Comparison of ENCODE assay signal across 8 cellular contexts in genomic region chr1:61078611-61079010, GRCh38. TPM values are rescaled to one million over a fixed set of nuclear protein-coding genes. Genes with fewer than 3 reads are reported as not detected.
DNase-seq lines count a peak whose midpoint lies in the region; ATAC-seq, FAIRE-seq and TF ChIP-seq lines count a peak whose summit lies in the region.

No MANE protein-coding gene starts in this region.

- no peaks in the 10 kb centered on the region; a peak in 1 of 5 replicates for H3K27me3 ChIP-seq in HepG2 (ENCODE audit: control insufficient read depth in 1 of 2, insufficient read depth in 2 of 2, low read length in 2 of 2)
- no peaks in the 10 kb centered on the region for H3K27me3 ChIP-seq in thoracic aorta (replicated peaks; ENCODE audit: insufficient read depth)

- no peak overlapping the region for H2AFZ ChIP-seq in HepG2 (ENCODE audit: low read length)

- TF ChIP-seq CTCF in HepG2 (CRISPR knock-in tag; IDR thresholded peaks at IDR 0.05) (no peak), thoracic aorta (IDR thresholded peaks at IDR 0.05) (no peak)

- H3K36me3 Mint-ChIP-seq in activated CD4-positive, alpha-beta T cell treated with anti-CD3 and anti-CD28 coated beads for 36 hours (ENCODE audit: low read depth): no peaks in the 10 kb centered on the region

- H3K4me1 Mint-ChIP-seq in activated CD4-positive, alpha-beta T cell treated with anti-CD3 and anti-CD28 coated beads for 36 hours: peaks cover 49% of the 10 kb centered on the region

- 50% methylated on average over 5 of the region's 5 CpGs for WGBS in HepG2 (ENCODE audit: low lambda C conversion rate)

- peaks cover 26% of the 10 kb centered on the region for H3K79me2 ChIP-seq in HepG2 (ENCODE audit: insufficient read depth, low read length)

- CTCF ChIA-PET in activated CD4-positive, alpha-beta T cell treated with anti-CD3 and anti-CD28 coated beads for 36 hours (lab: Charles Lee): interaction anchor here (0.8 to 6.6 kb wide), 7 partner anchors 9 to 703 kb away, joined by 3 to 60 read pairs (median 3); no protein-coding TSS in a partner anchor
- CTCF ChIA-PET in HepG2 (lab: Yijun Ruan, JAX; ENCODE audit: low intra/inter-chr PET ratio, low total read pairs): no interaction called here

- ATAC-seq in activated CD4-positive, alpha-beta T cell treated with anti-CD3 and anti-CD28 coated beads for 36 hours: no peak
- ATAC-seq in HepG2 (no peak), thoracic aorta (ENCODE audit: insufficient number of reproducible peaks, low FRiP score, low read depth) (no peak), GM21367 (IDR thresholded peaks at IDR 0.05; ENCODE audit: unreplicated experiment) (no peak), HG03095 (IDR thresholded peaks at IDR 0.05; ENCODE audit: unreplicated experiment) (no peak), HG03280 (IDR thresholded peaks at IDR 0.05; ENCODE audit: unreplicated experiment) (no peak)

- H3K27ac Mint-ChIP-seq in activated CD4-positive, alpha-beta T cell treated with anti-CD3 and anti-CD28 coated beads for 36 hours: peak overlapping the region; percentile 90

- no peaks in the 10 kb centered on the region for H3K9me3 Mint-ChIP-seq in activated CD4-positive, alpha-beta T cell treated with anti-CD3 and anti-CD28 coated beads for 36 hours (ENCODE audit: low read depth)

- POLR2A ChIA-PET in activated CD4-positive, alpha-beta T cell treated with anti-CD3 and anti-CD28 coated beads for 36 hours (lab: Charles Lee): interaction anchor here (0.9 to 1.2 kb wide), 2 partner anchors 28 to 192 kb away, joined by 4 to 6 read pairs; no protein-coding TSS in a partner anchor
- POLR2A ChIA-PET in HepG2 (lab: Yijun Ruan, JAX): interaction anchor here (1.0 to 2.2 kb wide), 3 partner anchors 22 to 1264 kb away, joined by 4 to 10 read pairs (median 5); partner anchors contain the start of gene HOOK1

- peaks cover 43% of the 10 kb centered on the region for H3K4me1 ChIP-seq in HepG2 (ENCODE audit: insufficient read depth, low read length)
- H3K4me1 ChIP-seq in thoracic aorta (ENCODE audit: control insufficient read depth in 1 of 2, low read depth in 2 of 2): peaks cover 27 to 37% of the 10 kb centered on the region in 2 donors

- no peaks in the 10 kb centered on the region for H3K36me3 ChIP-seq in HepG2 (replicated peaks in 1 of 2; ENCODE audit: control insufficient read depth in 1 of 2, insufficient read depth in 2 of 2, low read length in 2 of 2)
- H3K36me3 ChIP-seq in thoracic aorta: no peaks in the 10 kb centered on the region

- intact Hi-C loops in activated CD4-positive, alpha-beta T cell treated with anti-CD3 and anti-CD28 coated beads for 36 hours (cut with DNase I, micrococcal nuclease): loop anchor here (1.0 to 10.0 kb wide), 6 partner anchors 26 to 1359 kb away; partner anchors contain the start of genes HOOK1 (in 1 of the 2), PATJ (in 1 of the 2) and USP1 (in 1 of the 2)
- intact Hi-C loops in HepG2 (cut with micrococcal nuclease; ENCODE audit: unreplicated experiment): loop anchor here (5.0 kb wide), 1 partner anchor 34 kb away; no protein-coding TSS in a partner anchor

- H3K4me3 Mint-ChIP-seq in activated CD4-positive, alpha-beta T cell treated with anti-CD3 and anti-CD28 coated beads for 36 hours: peak overlapping the region; percentile 83

- H3K4me3 ChIP-seq in HepG2 (replicated peaks in 1 of 3; ENCODE audit: insufficient read depth in 1 of 3, low read depth in 2 of 3, low read length in 3 of 3): peak overlapping the region in 2 of 3 experiments; percentile 40 to 80; a peak in 4 of 6 replicates
- peak overlapping the region; percentile 77 for H3K4me3 ChIP-seq in thoracic aorta

- H3K4me2 ChIP-seq in HepG2 (ENCODE audit: low read depth, low read length): peak overlapping the region; percentile 89

- 0 out of 2 replicates have a peak overlapping the region, but pooled peaks have one; percentile 6 for H3K9ac ChIP-seq in HepG2 (ENCODE audit: insufficient read depth, low read depth, low read length)

- H3K9me3 ChIP-seq in HepG2 (ENCODE audit: low read length): no peaks in the 10 kb centered on the region
- no peaks in the 10 kb centered on the region for H3K9me3 ChIP-seq in thoracic aorta

- in situ Hi-C loops in HepG2 (cut with HindIII; ENCODE audit: extremely low pct_ligation_motif_present, low pct_unique_long_range_greater_than_20kb): no loop called here

- no TSS peak for BruUV-seq in HepG2 (replicated peaks; lab: Mats Ljungman, UMichigan)

- no peak for TF ChIP-seq RAD21 in HepG2 (CRISPR knock-in tag; IDR thresholded peaks at IDR 0.05)

- peaks cover 7% of the 10 kb centered on the region for H3K27me3 Mint-ChIP-seq in activated CD4-positive, alpha-beta T cell treated with anti-CD3 and anti-CD28 coated beads for 36 hours

- peak overlapping the region; percentile 1 for H3K27ac ChIP-seq in HepG2 (ENCODE audit: extremely low read length, insufficient read depth, low read length)
- peak overlapping the region; percentile 81 to 83 for H3K27ac ChIP-seq in thoracic aorta

- no peaks in the 10 kb centered on the region for H4K20me1 ChIP-seq in HepG2 (ENCODE audit: insufficient read depth, low read length)

- DNase-seq in activated CD4-positive, alpha-beta T cell treated with anti-CD3 and anti-CD28 coated beads for 36 hours: no peak
- no peak for DNase-seq in activated CD4-positive, alpha-beta T cell treated with anti-CD3 and anti-CD28 coated beads for 48 hours
- DNase-seq in amniotic epithelial cell (ENCODE audit: low read depth): peak; percentile 34
- DNase-seq in HepG2 (ENCODE audit: low spot score): no peak
- DNase-seq in thoracic aorta (ENCODE audit: low spot score): no peak

- TF ChIP-seq EP300 in HepG2 (IDR thresholded peaks at IDR 0.05; ENCODE audit: low read depth in 2 of 2, low read length in 2 of 2) (no peak), HepG2 (CRISPR knock-in tag; IDR thresholded peaks at IDR 0.05; ENCODE audit: borderline replicate concordance) (no peak)

- no peak for TF ChIP-seq POLR2A in HepG2 (IDR thresholded peaks at IDR 0.05; ENCODE audit: insufficient read depth in 1 of 2, low read depth in 2 of 2, low read length in 2 of 2)

- no peak for FAIRE-seq in HepG2 (lab: Jason Lieb, UNC)

TF ChIP-seq in HepG2, 621 proteins besides CTCF, POLR2A, EP300 and RAD21 (continues in another document):
- no peak for TF ChIP-seq POGK (CRISPR knock-in tag; conservative IDR thresholded peaks at IDR 0.05)
- TF ChIP-seq ZNF766 (CRISPR knock-in tag; IDR thresholded peaks at IDR 0.05; ENCODE audit: borderline replicate concordance): no peak
- TF ChIP-seq SKI (IDR thresholded peaks at IDR 0.05; ENCODE audit: partially characterized antibody): no peak
- no peak for TF ChIP-seq ZNF160 (CRISPR knock-in tag; IDR thresholded peaks at IDR 0.05)
- no peak for TF ChIP-seq IRF2 (CRISPR knock-in tag; IDR thresholded peaks at IDR 0.05)
- no peak for TF ChIP-seq FOXM1 (CRISPR knock-in tag; IDR thresholded peaks at IDR 0.05)
- TF ChIP-seq ZNF558 (CRISPR knock-in tag; IDR thresholded peaks at IDR 0.05; ENCODE audit: borderline replicate concordance): no peak
- TF ChIP-seq THAP7 (CRISPR knock-in tag; IDR thresholded peaks at IDR 0.05): no peak
- TF ChIP-seq ZNF567 (CRISPR knock-in tag; IDR thresholded peaks at IDR 0.05; ENCODE audit: borderline replicate concordance): no peak
- no peak for TF ChIP-seq ZNF543 (CRISPR knock-in tag; IDR thresholded peaks at IDR 0.05)

RNA-seq across cellular contexts. Expression of gene NFIA, which starts 3.8 kb away (rescaled TPM):
- 1 to 10 TPM; 3.0 to 3.2 TPM for total RNA-seq in activated CD4-positive, alpha-beta T cell treated with anti-CD3 and anti-CD28 coated beads for 36 hours
- total RNA-seq in HepG2 (2016; rRNA removed; fragmentation: Illumina TruSeq; extraction: Trizol): 14.8 and 28.5 TPM in 2 replicates
- total RNA-seq in HepG2 (2016; cell fraction: cytosol; rRNA removed; fragmentation: Illumina TruSeq; extraction: Trizol; ENCODE audit: low read depth): 8.1 and 8.4 TPM in 2 replicates
- total RNA-seq in HepG2 (2016; cell fraction: insoluble cytoplasmic fraction; rRNA removed; fragmentation: Illumina TruSeq; extraction: Trizol): 11.5 and 25.9 TPM in 2 replicates
- total RNA-seq in HepG2 (2016; cell fraction: membrane; rRNA removed; fragmentation: Illumina TruSeq; extraction: Trizol): 7.4 and 7.5 TPM in 2 replicates
- total RNA-seq in HepG2 (2016; cell fraction: nucleus; rRNA removed; fragmentation: Illumina TruSeq; extraction: Trizol): 110 and 115 TPM in 2 replicates
- polyA plus RNA-seq in HepG2 (2011; rRNA removed): 14.1 and 14.7 TPM in 2 replicates
- polyA plus RNA-seq in HepG2 (2011; cell fraction: cytosol; rRNA removed): 11.0 and 12.6 TPM in 2 replicates
- 20.1 and 25.7 TPM in 2 replicates for polyA plus RNA-seq in HepG2 (2011; cell fraction: nucleus; rRNA removed)
- 4.5 and 5.7 TPM in 2 replicates for polyA plus RNA-seq in HepG2 (2012)
- 0.64 and 0.71 TPM in 2 replicates for polyA plus RNA-seq in HepG2 (2016; cell fraction: cytosol; fragmentation: Illumina TruSeq; extraction: Trizol; ENCODE audit: low read depth)
- polyA plus RNA-seq in HepG2 (2016; cell fraction: insoluble cytoplasmic fraction; fragmentation: Illumina TruSeq; extraction: Trizol; ENCODE audit: low read depth): 11.5 and 13.5 TPM in 2 replicates
- 3.0 and 3.1 TPM in 2 replicates for polyA plus RNA-seq in HepG2 (2016; cell fraction: membrane; fragmentation: Illumina TruSeq; extraction: Trizol; ENCODE audit: low read depth)
- polyA plus RNA-seq in HepG2 (2016; cell fraction: nucleus; fragmentation: Illumina TruSeq; extraction: Trizol; ENCODE audit: insufficient read depth, low read depth): 15.9 and 21.9 TPM in 2 replicates
- 62.5 and 117 TPM in 2 replicates for polyA minus RNA-seq in HepG2 (2011; rRNA and poly(A)+ RNA removed; ENCODE audit: low replicate concordance)
- 18.3 and 19.2 TPM in 2 replicates for polyA minus RNA-seq in HepG2 (2011; cell fraction: cytosol; rRNA and poly(A)+ RNA removed)
- 167 and 202 TPM in 2 replicates for polyA minus RNA-seq in HepG2 (2011; cell fraction: nucleus; rRNA and poly(A)+ RNA removed)
- 100 to 1,000 TPM in 1 of 2 donors, 10 to 100 TPM in 1; 99.8 to 118 TPM for total RNA-seq in thoracic aorta
